In genomic region chr21:9763306-9763705, GRCh38 we compare ENCODE assay signal across 28 cellular contexts.
"Had no signal": no experiment of that assay in that cellular context is flagged by ENCODE, and none has a peak within 500 bp of the region (broad histone marks: within the 10 kb centered on the region; RNA-seq: fewer than 3 reads in every experiment).

No MANE protein-coding gene starts in this region.

- H3K4me1 ChIP-seq: heart left ventricle, lower lobe of right lung, neural progenitor cell, right atrium auricular region, right lobe of liver, tibial nerve had no signal

- DNase-seq: heart left ventricle; hypothalamus; kidney glomerular epithelial cell; left cardiac atrium; lower lobe of right lung; mammary epithelial cell; mesenchymal stem cell; natural killer cell; nephron progenitor cell; occipital lobe; ovary; right lobe of liver; stimulated activated CD4-positive, alpha-beta T cell treated with anti-CD3 and anti-CD28 coated beads, Interleukin-12 subunit alpha, Interleukin-12 subunit beta, amount 100 ng/mL, for 4 hours; stimulated activated CD4-positive, alpha-beta T cell treated with anti-CD3 and anti-CD28 coated beads, Interleukin-15, amount 100 ng/mL, for 24 hours; stimulated activated CD4-positive, alpha-beta T cell treated with anti-CD3 and anti-CD28 coated beads, Interleukin-2, amount 100 ng/mL, for 24 hours; stimulated activated CD4-positive, alpha-beta T cell treated with anti-CD3 and anti-CD28 coated beads, Interleukin-4, amount 100 ng/mL, for 1 hour; stimulated activated naive CD4-positive, alpha-beta T cell; substantia nigra had no signal

- H3K36me3 Mint-ChIP-seq: natural killer cell; neural progenitor cell; stimulated activated effector memory CD8-positive, alpha-beta T cell treated with anti-CD3 and anti-CD28 coated beads, Interleukin-12 subunit alpha, Interleukin-12 subunit beta, amount 100 ng/mL, for 72 hours; type B pancreatic cell had no signal

- ATAC-seq: heart left ventricle; left cardiac atrium; left lobe of liver; lower lobe of right lung; natural killer cell; stimulated activated effector memory CD8-positive, alpha-beta T cell treated with anti-CD3 and anti-CD28 coated beads, Interleukin-12 subunit alpha, Interleukin-12 subunit beta, amount 100 ng/mL, for 72 hours had no signal

- H3K27ac ChIP-seq: heart left ventricle, lower lobe of right lung, neural progenitor cell, neutrophil, ovary, right atrium auricular region, right lobe of liver, skin epidermis, tibial nerve had no signal

- H3K36me3 ChIP-seq: heart left ventricle, lower lobe of right lung, neutrophil, ovary, right atrium auricular region, right lobe of liver, tibial nerve had no signal

- H3K9me3 Mint-ChIP-seq: natural killer cell; neural progenitor cell; stimulated activated effector memory CD8-positive, alpha-beta T cell treated with anti-CD3 and anti-CD28 coated beads, Interleukin-12 subunit alpha, Interleukin-12 subunit beta, amount 100 ng/mL, for 72 hours; stimulated activated naive CD8-positive, alpha-beta T cell treated with anti-CD3 and anti-CD28 coated beads, Interleukin-15, Interleukin-2, amounts not matched to agents 100 ng/mL and 50 ng/mL, for 24 hours; type B pancreatic cell had no signal

- H3K4me3 Mint-ChIP-seq: natural killer cell; nephron progenitor cell; neural progenitor cell; stimulated activated effector memory CD8-positive, alpha-beta T cell treated with anti-CD3 and anti-CD28 coated beads, Interleukin-12 subunit alpha, Interleukin-12 subunit beta, amount 100 ng/mL, for 72 hours; stimulated activated naive CD8-positive, alpha-beta T cell treated with anti-CD3 and anti-CD28 coated beads, Interleukin-15, Interleukin-2, amounts not matched to agents 100 ng/mL and 50 ng/mL, for 24 hours; type B pancreatic cell had no signal

- H3K27me3 Mint-ChIP-seq: progenitor cell of endocrine pancreas; stimulated activated naive CD8-positive, alpha-beta T cell treated with anti-CD3 and anti-CD28 coated beads, Interleukin-15, Interleukin-2, amounts not matched to agents 100 ng/mL and 50 ng/mL, for 24 hours; type B pancreatic cell had no signal

- H3K4me3 ChIP-seq: lower lobe of right lung, ovary, right atrium auricular region, right lobe of liver, skin epidermis, tibial nerve had no signal

- H3K9me3 ChIP-seq: ovary, right atrium auricular region, right lobe of liver had no signal

- H3K4me1 Mint-ChIP-seq: natural killer cell; nephron progenitor cell; neural progenitor cell; stimulated activated effector memory CD8-positive, alpha-beta T cell treated with anti-CD3 and anti-CD28 coated beads, Interleukin-12 subunit alpha, Interleukin-12 subunit beta, amount 100 ng/mL, for 72 hours had no signal

- H3K27ac Mint-ChIP-seq: natural killer cell; nephron progenitor cell; neural progenitor cell; progenitor cell of endocrine pancreas; stimulated activated effector memory CD8-positive, alpha-beta T cell treated with anti-CD3 and anti-CD28 coated beads, Interleukin-12 subunit alpha, Interleukin-12 subunit beta, amount 100 ng/mL, for 72 hours; stimulated activated naive CD8-positive, alpha-beta T cell treated with anti-CD3 and anti-CD28 coated beads, Interleukin-15, Interleukin-2, amounts not matched to agents 100 ng/mL and 50 ng/mL, for 24 hours; type B pancreatic cell had no signal

- H3K27me3 ChIP-seq: neural progenitor cell, neutrophil, ovary, right atrium auricular region, tibial nerve had no signal
